8 cellular contexts compared by ENCODE assay signal in genomic region chr18:13500227-13500865, GRCh38.
A peak's percentile ranks its signal among the peaks of the same experiment; 100 is the strongest.
DNase-seq lines count a peak whose midpoint lies in the region; ATAC-seq and TF ChIP-seq lines count a peak whose summit lies in the region.

No MANE protein-coding gene starts in this region.

- H3K9me3 ChIP-seq in HUES48 (ENCODE audit: control insufficient read depth, insufficient read depth, low read length) (peaks cover 12% of the 10 kb centered on the region), RWPE2 (ENCODE audit: severe bottlenecking) (no peaks in the 10 kb centered on the region)

- H3K27ac ChIP-seq in HUES48 (ENCODE audit: low read depth, low read length) (peak overlapping the region; percentile 90), RWPE2 (ENCODE audit: poor library complexity, severe bottlenecking) (peak overlapping the region; percentile 63)

- H3K4me1 ChIP-seq in HUES48 (ENCODE audit: control insufficient read depth, insufficient read depth, low read length) (peaks cover 16% of the 10 kb centered on the region), RWPE2 (ENCODE audit: insufficient read depth, poor library complexity, severe bottlenecking) (peaks cover 4% of the 10 kb centered on the region)

- TF ChIP-seq CTCF in RWPE2 (IDR thresholded peaks at IDR 0.05; ENCODE audit: poor library complexity, severe bottlenecking) (no peak), GM20000 (IDR thresholded peaks at IDR 0.05; ENCODE audit: extremely low read depth, missing control alignments) (no peak)

- peak overlapping the region; percentile 14; the same call in 1 of the 2 replicates for H3K4me3 ChIP-seq in HUES48 (ENCODE audit: low read depth, low read length)
- H3K4me3 ChIP-seq in RWPE2 (ENCODE audit: severe bottlenecking): no peak overlapping the region

- H3K36me3 ChIP-seq in HUES48 (ENCODE audit: control insufficient read depth, insufficient read depth, low read length) (no peaks in the 10 kb centered on the region), RWPE2 (ENCODE audit: low read depth) (no peaks in the 10 kb centered on the region)

- ATAC-seq in RWPE2 (ENCODE audit: low read depth) (peak; percentile 78), GM21529 (IDR thresholded peaks at IDR 0.05; ENCODE audit: unreplicated experiment) (no peak), GM21717 (IDR thresholded peaks at IDR 0.05; ENCODE audit: unreplicated experiment) (no peak)

- H3K9ac ChIP-seq in HUES48 (ENCODE audit: low read depth, low read length): peak overlapping the region; percentile 41

- no peak for DNase-seq in RWPE2 (ENCODE audit: low spot score)
- peak in 35 of 42 donors; percentile 21 to 79 (median 48) for DNase-seq in head of caudate nucleus
- DNase-seq in pulmonary artery endothelial cell (ENCODE audit: low read depth, low spot score): peak; percentile 26
- no peak for DNase-seq in GM20000 (ENCODE audit: low spot score)
- DNase-seq in activated T-cell treated with anti-CD3 and anti-CD28 coated beads for 4 hours: no peak

- intact Hi-C loops in head of caudate nucleus (cut with DNase I): no loop called here

- H3K27me3 ChIP-seq in HUES48 (ENCODE audit: control insufficient read depth, insufficient read depth, low read length) (peaks cover 4% of the 10 kb centered on the region; the same call in 1 of the 2 replicates), RWPE2 (ENCODE audit: insufficient read depth, poor library complexity, severe bottlenecking) (no peaks in the 10 kb centered on the region)

Comparison
In these comparisons a context has a peak if more than half of its experiments do, and no peak if none do; other contexts are left out.
1. DNase-seq: peak in head of caudate nucleus (35 of 42) and pulmonary artery endothelial cell (single experiment); none in RWPE2 (single experiment), GM20000 (single experiment) and activated T-cell treated with anti-CD3 and anti-CD28 coated beads for 4 hours (single experiment).